In genomic region chr9:33000682-33001055, GRCh38 we compare ENCODE assay signal across 8 cellular contexts. TPM values are rescaled to one million over a fixed set of nuclear protein-coding genes. Genes with fewer than 3 reads are reported as not detected.
DNase-seq lines count a peak whose midpoint lies in the region; ATAC-seq and TF ChIP-seq lines count a peak whose summit lies in the region.
"Not testable (repeated sequence)": the region's sequence is repeated elsewhere in the genome, so short reads cannot be mapped to it uniquely, and the experiment has no call there.

No MANE protein-coding gene starts in this region.

- not testable (repeated sequence) for H3K27me3 ChIP-seq in adipocyte (replicated peaks; ENCODE audit: control insufficient read depth, insufficient read depth, low read length); esophagus muscularis mucosa; liver (ENCODE audit: control insufficient read depth in 4 of 4, insufficient read depth in 4 of 4, low read length in 3 of 4)

- TF ChIP-seq EP300 in esophagus muscularis mucosa (IDR thresholded peaks at IDR 0.05) = not testable (repeated sequence)

- H3K4me3 ChIP-seq in adipocyte (ENCODE audit: low read length) (peak overlapping the region; percentile 100), esophagus muscularis mucosa (peak overlapping the region; percentile 72 to 95 (median 82)), liver (ENCODE audit: low read depth in 1 of 3, low read length in 3 of 3) (peak overlapping the region; percentile 70 to 95 (median 77))

- in situ Hi-C loops in KBM-7 (cut with MboI; ENCODE audit: low pct_unique_long_range_greater_than_20kb, low sequenced_read_pairs) = not testable (repeated sequence)

- H3K27me3 Mint-ChIP-seq in T-cell, type B pancreatic cell: not testable (repeated sequence)

- H3K4me3 Mint-ChIP-seq in T-cell (peak overlapping the region; percentile 90 to 97 (median 94)), type B pancreatic cell (peak overlapping the region; percentile 97)

- POLR2A ChIA-PET in T-cell (lab: Charles Lee) = interaction anchor here in 1 of 2 donors (0.7 to 5.3 kb wide), 2 partner anchors 19 to 24 kb away, joined by 3 to 42 read pairs; partner anchors contain the start of gene DNAJA1

- H3K9me3 ChIP-seq in adipocyte (ENCODE audit: control insufficient read depth, low read length); esophagus muscularis mucosa; liver (ENCODE audit: control insufficient read depth in 4 of 4, low read length in 3 of 4): not testable (repeated sequence)

- not testable (repeated sequence) for ATAC-seq in T-cell (replicated peaks in 1 of 4)

- not testable (repeated sequence) for TF ChIP-seq CTCF in esophagus muscularis mucosa (IDR thresholded peaks at IDR 0.05); liver (IDR thresholded peaks at IDR 0.05; ENCODE audit: low read depth, low read length, missing input control); type B pancreatic cell (conservative IDR thresholded peaks at IDR 0.05)

- TF ChIP-seq POLR2A in esophagus muscularis mucosa (IDR thresholded peaks at IDR 0.05; ENCODE audit: low read depth) = not testable (repeated sequence)

- H3K9ac ChIP-seq in adipocyte (ENCODE audit: low read length) = peak overlapping the region; percentile 98
- peak overlapping the region in 1 of 2 donors; percentile 96 for H3K9ac ChIP-seq in liver (ENCODE audit: low read depth in 1 of 2, low read length in 2 of 2)

- H3K36me3 ChIP-seq in adipocyte (ENCODE audit: control insufficient read depth, insufficient read depth, low read length, severe bottlenecking) (peaks cover 17% of the 10 kb centered on the region), esophagus muscularis mucosa (peaks cover 10 to 25% (median 20%) of the 10 kb centered on the region in 4 donors), liver (ENCODE audit: control insufficient read depth in 4 of 4, insufficient read depth in 3 of 4, low read depth in 1 of 4, low read length in 3 of 4) (peaks cover 3 to 12% (median 8%) of the 10 kb centered on the region in 4 donors)

- not testable (repeated sequence) for TF ChIP-seq RAD21 in liver (IDR thresholded peaks at IDR 0.05)

- peaks cover 28% of the 10 kb centered on the region for H3K36me3 Mint-ChIP-seq in T-cell
- not testable (repeated sequence) for H3K36me3 Mint-ChIP-seq in type B pancreatic cell

- intact Hi-C loops in esophagus muscularis mucosa (cut with DNase I) = not testable (repeated sequence)

- peak overlapping the region; percentile 85 to 97 (median 93) for H3K27ac ChIP-seq in esophagus muscularis mucosa (replicated peaks in 1 of 4)
- peak overlapping the region in 1 of 2 donors; percentile 88 for H3K27ac ChIP-seq in liver (ENCODE audit: low read depth in 1 of 2, low read length in 2 of 2)

- H3K27ac Mint-ChIP-seq in T-cell = peak overlapping the region; percentile 95 to 97
- H3K27ac Mint-ChIP-seq in type B pancreatic cell = peak overlapping the region; percentile 99

- WGBS in esophagus muscularis mucosa = 16% methylated on average over 11 of the region's 12 CpGs
- 9% methylated on average over 12 of the region's 12 CpGs for WGBS in liver

- not testable (repeated sequence) for H3K4me1 ChIP-seq in adipocyte (ENCODE audit: control insufficient read depth, insufficient read depth, low read length)
- H3K4me1 ChIP-seq in esophagus muscularis mucosa = peaks cover 10 to 28% (median 23%) of the 10 kb centered on the region in 4 donors
- peaks cover 2 to 11% (median 7%) of the 10 kb centered on the region in 4 donors for H3K4me1 ChIP-seq in liver (ENCODE audit: control insufficient read depth in 4 of 4, insufficient read depth in 4 of 4, low read length in 3 of 4)

- CTCF ChIA-PET in T-cell (lab: Charles Lee) = interaction anchor here (0.6 to 1.2 kb wide), 7 partner anchors 13 to 1400 kb away, joined by 3 to 5 read pairs (median 4); no protein-coding TSS in a partner anchor

- peaks cover 47 to 58% (median 52%) of the 10 kb centered on the region in 3 donors for H3K4me1 Mint-ChIP-seq in T-cell
- not testable (repeated sequence) for H3K4me1 Mint-ChIP-seq in type B pancreatic cell (ENCODE audit: unreplicated experiment)

- DNase-seq in Daoy (ENCODE audit: low read depth) = peak; percentile 53
- peak; percentile 43 for DNase-seq in KBM-7
- DNase-seq in T-cell = peak in 11 of 34 experiments; percentile 2 to 27 (median 10)
- peak; percentile 39 for DNase-seq in adipocyte (ENCODE audit: low read depth)
- not testable (repeated sequence) for DNase-seq in esophagus muscularis mucosa (ENCODE audit: extremely low spot score); type B pancreatic cell (ENCODE audit: extremely low spot score, unreplicated experiment)
- DNase-seq in renal cortical epithelial cell (ENCODE audit: low read depth) = peak; percentile 8

- not testable (repeated sequence) for H3K9me3 Mint-ChIP-seq in T-cell, type B pancreatic cell

RNA-seq across cellular contexts. Expression of gene APTX, which starts 0.8 kb away (rescaled TPM):
- total RNA-seq in Daoy (2014; rRNA removed; shearing (Covaris generic)) = 73.8 and 98.7 TPM in 2 replicates
- total RNA-seq in T-cell = 10 to 100 TPM; 22.4 to 29.7 (median 24.1) TPM
- total RNA-seq in esophagus muscularis mucosa = 10 to 100 TPM; 20.6 to 33.2 (median 23.3) TPM
- total RNA-seq in liver = 10 to 100 TPM; 13.6 to 16.3 TPM
- 10 to 100 TPM; 14.2 to 17.4 TPM for polyA plus RNA-seq in liver
- 48.4 and 54.2 TPM in 2 replicates for total RNA-seq in renal cortical epithelial cell
- 34.5 and 34.6 TPM in 2 replicates for total RNA-seq in type B pancreatic cell (ENCODE audit: low replicate concordance)

RNA-seq across cellular contexts. Expression of gene DNAJA1, which starts 24.4 kb away (rescaled TPM):
- 361 and 385 TPM in 2 replicates for total RNA-seq in Daoy (2014; rRNA removed; shearing (Covaris generic))
- 100 to 1,000 TPM in 2 of 5 donors, 10 to 100 TPM in 3; 66.5 to 170 (median 69.9) TPM for total RNA-seq in T-cell
- 100 to 1,000 TPM in 1 of 4 donors, 10 to 100 TPM in 3; 60.9 to 102 (median 71.1) TPM for total RNA-seq in esophagus muscularis mucosa
- 10 to 100 TPM; 60.9 to 96.6 TPM for total RNA-seq in liver
- 10 to 100 TPM; 72.3 to 74.6 TPM for polyA plus RNA-seq in liver
- total RNA-seq in renal cortical epithelial cell = 130 and 185 TPM in 2 replicates
- 189 and 223 TPM in 2 replicates for total RNA-seq in type B pancreatic cell (ENCODE audit: low replicate concordance)
